In the genomic region with DNA sequence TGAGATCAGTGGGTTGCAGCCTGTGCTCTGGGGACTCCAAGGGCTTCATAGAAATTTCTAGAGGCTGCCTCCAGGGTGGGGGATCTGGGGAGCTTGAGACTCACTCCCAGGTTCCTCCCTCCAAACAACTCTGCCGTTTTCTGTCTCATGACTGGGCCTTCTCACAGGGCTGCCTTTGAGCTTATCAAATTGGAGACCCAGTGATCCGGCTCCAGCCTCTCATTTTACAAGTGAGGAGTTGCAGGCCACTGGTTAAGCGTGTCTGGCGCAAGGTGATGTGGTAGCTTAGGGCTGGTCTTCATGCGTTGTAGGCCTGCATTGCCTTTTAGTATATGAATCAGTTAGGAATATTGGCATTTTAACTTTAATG, we compare ENCODE assay signal across 20 cellular contexts. TPM values are rescaled to one million over a fixed set of nuclear protein-coding genes. Genes with fewer than 3 reads are reported as not detected.
DNase-seq lines count a peak whose midpoint lies in the region; ATAC-seq and TF ChIP-seq lines count a peak whose summit lies in the region.
"Had no signal": no experiment of that assay in that cellular context is flagged by ENCODE, and none has a peak within 500 bp of the region (broad histone marks: within the 10 kb centered on the region; RNA-seq: fewer than 3 reads in every experiment).

No MANE protein-coding gene starts in this region.

- POLR2A ChIA-PET in MCF 10A (lab: Yijun Ruan, JAX) = interaction anchor here (0.6 to 3.9 kb wide), 9 partner anchors 8 to 194 kb away, joined by 3 to 14 read pairs (median 4); no protein-coding TSS in a partner anchor

- peaks cover 36% of the 10 kb centered on the region for H3K4me1 Mint-ChIP-seq in MCF 10A (ENCODE audit: insufficient read depth, unreplicated experiment)

- H3K4me3 ChIP-seq in breast epithelium = no peak overlapping the region
- H3K4me3 ChIP-seq in RWPE2 (ENCODE audit: severe bottlenecking) = no peak overlapping the region
- no peak overlapping the region for H3K4me3 ChIP-seq in hepatocyte
- H3K4me3 ChIP-seq in psoas muscle = no peak overlapping the region
- H3K4me3 ChIP-seq: BLaER1 had no signal

- no peaks in the 10 kb centered on the region for H4K20me1 ChIP-seq in hepatocyte (ENCODE audit: insufficient read depth, poor library complexity, severe bottlenecking)
- H4K20me1 ChIP-seq: BLaER1 had no signal

- ATAC-seq in RWPE2 (ENCODE audit: low read depth) (no peak), GM19463 (IDR thresholded peaks at IDR 0.05; ENCODE audit: unreplicated experiment) (no peak), GM21723 (IDR thresholded peaks at IDR 0.05; ENCODE audit: unreplicated experiment) (no peak), psoas muscle (no peak)

- H3K27ac ChIP-seq in breast epithelium = no peak overlapping the region
- H3K27ac ChIP-seq in RWPE2 (ENCODE audit: poor library complexity, severe bottlenecking) = no peak overlapping the region
- peak overlapping the region; percentile 76 for H3K27ac ChIP-seq in hepatocyte
- no peak overlapping the region for H3K27ac ChIP-seq in psoas muscle
- H3K27ac ChIP-seq: BLaER1 had no signal

- H3K4me3 Mint-ChIP-seq in MCF 10A (ENCODE audit: unreplicated experiment) = no peak overlapping the region
- H3K4me3 Mint-ChIP-seq: activated B cell treated with CpG ODN at 0.5 μM for 24 hours had no signal

- H3K27me3 ChIP-seq in breast epithelium (no peaks in the 10 kb centered on the region), RWPE2 (ENCODE audit: insufficient read depth, poor library complexity, severe bottlenecking) (no peaks in the 10 kb centered on the region), hepatocyte (no peaks in the 10 kb centered on the region), psoas muscle (ENCODE audit: insufficient read depth in 3 of 3, low read length in 2 of 3) (no peaks in the 10 kb centered on the region)
- H3K27me3 ChIP-seq: BLaER1 had no signal

- intact Hi-C loops in MCF 10A (cut with micrococcal nuclease) = no loop called here
- intact Hi-C loops in breast epithelium (cut with DNase I; ENCODE audit: low total_unique reads) = no loop called here
- intact Hi-C loops in psoas muscle (cut with DNase I) = no loop called here

- no peak for TF ChIP-seq CTCF in MCF 10A (IDR thresholded peaks at IDR 0.05; ENCODE audit: unreplicated experiment)
- TF ChIP-seq CTCF in breast epithelium (IDR thresholded peaks at IDR 0.05) = no peak
- no peak for TF ChIP-seq CTCF in RWPE2 (IDR thresholded peaks at IDR 0.05; ENCODE audit: poor library complexity, severe bottlenecking)
- TF ChIP-seq CTCF in hepatocyte (IDR thresholded peaks at IDR 0.05; ENCODE audit: poor library complexity) = no peak
- no peak for TF ChIP-seq CTCF in psoas muscle (IDR thresholded peaks at IDR 0.05)

- H3K36me3 ChIP-seq in breast epithelium (no peaks in the 10 kb centered on the region), RWPE2 (ENCODE audit: low read depth) (no peaks in the 10 kb centered on the region), hepatocyte (replicated peaks; ENCODE audit: insufficient read depth, low read depth) (no peaks in the 10 kb centered on the region), psoas muscle (ENCODE audit: insufficient read depth in 1 of 2, low read depth in 1 of 2) (no peaks in the 10 kb centered on the region)
- H3K36me3 ChIP-seq: BLaER1 had no signal

- H3K9me2 ChIP-seq in hepatocyte (replicated peaks; ENCODE audit: insufficient read depth) = no peaks in the 10 kb centered on the region

- H3K9me3 ChIP-seq in breast epithelium = no peaks in the 10 kb centered on the region
- H3K9me3 ChIP-seq in RWPE2 (ENCODE audit: severe bottlenecking) = no peaks in the 10 kb centered on the region
- H3K9me3 ChIP-seq in hepatocyte (ENCODE audit: low read depth) = no peaks in the 10 kb centered on the region
- H3K9me3 ChIP-seq in psoas muscle = no peaks in the 10 kb centered on the region
- H3K9me3 ChIP-seq: BLaER1 had no signal

- CTCF ChIA-PET in MCF 10A (lab: Yijun Ruan, JAX) = interaction anchor here (1.8 to 4.4 kb wide), 3 partner anchors 9 to 24 kb away, joined by 5 to 18 read pairs (median 16); no protein-coding TSS in a partner anchor

- no peak overlapping the region for H2AFZ ChIP-seq in hepatocyte

- TF ChIP-seq POLR2A in breast epithelium (IDR thresholded peaks at IDR 0.05) = no peak

- peaks cover 0 to 8% of the 10 kb centered on the region in 2 donors for H3K4me1 ChIP-seq in breast epithelium
- H3K4me1 ChIP-seq in RWPE2 (ENCODE audit: insufficient read depth, poor library complexity, severe bottlenecking) = peaks cover 26% of the 10 kb centered on the region
- peaks cover 26% of the 10 kb centered on the region for H3K4me1 ChIP-seq in hepatocyte (ENCODE audit: insufficient read depth)
- H3K4me1 ChIP-seq in psoas muscle = no peaks in the 10 kb centered on the region

- no TSS peak for BruUV-seq in MCF 10A (replicated peaks; lab: Mats Ljungman, UMichigan)

- peak overlapping the region; percentile 6 for H3K4me2 ChIP-seq in hepatocyte
- H3K4me2 ChIP-seq: BLaER1 had no signal

- peaks cover 9% of the 10 kb centered on the region for H3K36me3 Mint-ChIP-seq in MCF 10A (ENCODE audit: insufficient read depth, unreplicated experiment)

- H3K27ac Mint-ChIP-seq in MCF 10A (ENCODE audit: low read depth, unreplicated experiment) = peak overlapping the region; percentile 85
- H3K27ac Mint-ChIP-seq: activated B cell treated with CpG ODN at 0.5 μM for 24 hours had no signal

- WGBS in hepatocyte (ENCODE audit: low lambda C conversion rate, missing lambda C conversion rate) = 74% methylated on average over 5 of the region's 5 CpGs
- 83 to 92% (median 84%) methylated on average over 5 of the region's 5 CpGs for WGBS in psoas muscle, 3 donors

- no peaks in the 10 kb centered on the region for H3K9me3 Mint-ChIP-seq in MCF 10A (ENCODE audit: unreplicated experiment)
- H3K9me3 Mint-ChIP-seq: activated B cell treated with CpG ODN at 0.5 μM for 24 hours had no signal

- no peaks in the 10 kb centered on the region for H3K27me3 Mint-ChIP-seq in MCF 10A (ENCODE audit: insufficient read depth, unreplicated experiment)
- H3K27me3 Mint-ChIP-seq: activated B cell treated with CpG ODN at 0.5 μM for 24 hours had no signal

- peaks cover 44% of the 10 kb centered on the region for H3K79me2 ChIP-seq in hepatocyte

- DNase-seq in MCF 10A (ENCODE audit: unreplicated experiment) (no peak), breast epithelium (ENCODE audit: low spot score in 2 of 2) (no peak), RWPE2 (ENCODE audit: low spot score) (peak; percentile 34), hepatocyte (ENCODE audit: low spot score) (no peak), psoas muscle (no peak), NCI-H187 treated with DMSO at 0.1 percent for 48 hours (lab: John Stamatoyannopoulos, UW) (no peak)
- DNase-seq: activated B cell treated with CpG ODN at 0.5 μM for 24 hours; activated CD4-positive, alpha-beta T cell treated with anti-CD3 and anti-CD28 coated beads, Interleukin-2, amount 50 U/mL, for 48 hours; activated naive CD4-positive, alpha-beta T cell treated with anti-CD3 and anti-CD28 coated beads, Interleukin-2, amount 50 U/mL, for 16 hours; Calu3; GOT3; mammary epithelial cell; MM.1S; NCI-H526 treated with DMSO at 0.1 percent for 48 hours; RPMI8226; stimulated activated CD4-positive, alpha-beta T cell treated with anti-CD3 and anti-CD28 coated beads, Interleukin-2, amount 100 ng/mL, for 24 hours; T-helper 9 cell had no signal

RNA-seq across cellular contexts. Expression of a gene that starts 32.7 kb away (rescaled TPM):
- total RNA-seq in MCF 10A (2022) (14.3 and 18.2 TPM in 2 replicates), breast epithelium (10 to 100 TPM in 2 of 3 donors, 1 to 10 TPM in 1; 8.0 to 14.2 (median 12.5) TPM), hepatocyte (14.1 and 18.7 TPM in 2 replicates), psoas muscle (1 to 10 TPM; 6.0 to 9.3 (median 7.3) TPM)
- polyA plus RNA-seq in hepatocyte (19.7 and 22.8 TPM in 2 replicates), psoas muscle (10 to 100 TPM in 1 of 3 donors, 1 to 10 TPM in 2; 6.7 to 11.7 (median 9.3) TPM)
